ENCODE assay signal across 1 cellular context in the genomic region with DNA sequence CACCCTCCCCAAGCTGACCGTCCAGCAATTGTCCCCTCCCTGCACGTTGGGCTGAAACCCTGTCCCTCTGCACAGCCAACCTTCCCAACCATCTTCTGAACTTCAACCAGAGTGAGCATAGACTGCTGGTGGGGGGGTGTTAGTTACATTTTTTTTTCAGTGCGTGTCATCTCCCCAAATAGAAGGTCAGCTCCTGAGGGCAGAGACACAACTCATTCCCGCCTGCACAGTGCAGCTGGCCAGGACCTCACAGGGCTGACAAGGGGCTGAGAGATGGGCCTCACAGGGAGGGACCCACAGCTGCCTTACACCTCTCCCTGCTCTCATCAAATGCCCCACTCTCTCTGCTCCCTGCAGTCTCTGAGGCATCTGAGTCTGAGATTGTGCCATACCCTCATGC.
TF ChIP-seq lines count a peak whose summit lies in the region.

No MANE protein-coding gene starts in this region.

TF ChIP-seq in A549, 52 proteins besides CTCF, POLR2A, EP300 and RAD21 (continued from another document):
- TF ChIP-seq, protein P1, sequence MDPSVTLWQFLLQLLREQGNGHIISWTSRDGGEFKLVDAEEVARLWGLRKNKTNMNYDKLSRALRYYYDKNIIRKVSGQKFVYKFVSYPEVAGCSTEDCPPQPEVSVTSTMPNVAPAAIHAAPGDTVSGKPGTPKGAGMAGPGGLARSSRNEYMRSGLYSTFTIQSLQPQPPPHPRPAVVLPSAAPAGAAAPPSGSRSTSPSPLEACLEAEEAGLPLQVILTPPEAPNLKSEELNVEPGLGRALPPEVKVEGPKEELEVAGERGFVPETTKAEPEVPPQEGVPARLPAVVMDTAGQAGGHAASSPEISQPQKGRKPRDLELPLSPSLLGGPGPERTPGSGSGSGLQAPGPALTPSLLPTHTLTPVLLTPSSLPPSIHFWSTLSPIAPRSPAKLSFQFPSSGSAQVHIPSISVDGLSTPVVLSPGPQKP (IDR thresholded peaks at IDR 0.05; ENCODE audit: low read depth, low read length) = no peak
- no peak for TF ChIP-seq EHF (CRISPR knock-in tag; IDR thresholded peaks at IDR 0.05)
- no peak for TF ChIP-seq HOXB13 (CRISPR knock-in tag; IDR thresholded peaks at IDR 0.05; ENCODE audit: low read depth)
- no peak for TF ChIP-seq ZC3H11A (IDR thresholded peaks at IDR 0.05)
- no peak for TF ChIP-seq MAZ (IDR thresholded peaks at IDR 0.05; ENCODE audit: borderline replicate concordance, low read depth, low read length)
- TF ChIP-seq CBX8 (IDR thresholded peaks at IDR 0.05) = no peak
- no peak for TF ChIP-seq MAFK (IDR thresholded peaks at IDR 0.05; ENCODE audit: partially characterized antibody)
- TF ChIP-seq ESRRA (IDR thresholded peaks at IDR 0.05; ENCODE audit: borderline replicate concordance, low read length) = no peak
- TF ChIP-seq FOSL2 (IDR thresholded peaks at IDR 0.05) = no peak
- TF ChIP-seq FOSL2 (CRISPR knock-in tag; IDR thresholded peaks at IDR 0.05) = no peak
- TF ChIP-seq HOXB5 (CRISPR knock-in tag; IDR thresholded peaks at IDR 0.05) = no peak
- TF ChIP-seq RNF2 (IDR thresholded peaks at IDR 0.05; ENCODE audit: borderline replicate concordance, low read depth) = no peak
TF ChIP-seq in A549: peak in this region for 0.
